ENCODE assay signal across 26 cellular contexts in the genomic region with DNA sequence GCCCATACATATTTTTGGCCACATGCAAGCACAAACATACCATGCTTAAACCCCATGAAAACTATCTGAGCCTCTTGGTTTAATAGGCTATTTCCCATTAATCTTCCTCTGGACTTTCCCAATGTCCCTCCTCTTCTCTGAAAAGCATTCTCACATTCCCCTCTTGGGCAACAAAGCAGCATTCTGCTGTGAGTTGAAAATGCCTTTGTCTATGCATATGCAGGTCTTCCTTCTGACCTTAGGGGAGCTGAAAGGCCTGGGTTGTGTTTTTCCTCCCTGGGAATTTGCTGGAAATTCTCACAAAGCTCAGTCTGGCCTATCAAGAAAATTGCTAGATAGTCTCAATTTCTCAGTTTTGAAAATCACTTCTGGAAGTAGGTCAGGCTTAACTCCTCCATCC. TPM values are rescaled to one million over a fixed set of nuclear protein-coding genes. Genes with fewer than 3 reads are reported as not detected.
"Had no signal": no experiment of that assay in that cellular context is flagged by ENCODE, and none has a peak within 500 bp of the region (broad histone marks: within the 10 kb centered on the region; RNA-seq: fewer than 3 reads in every experiment).

No MANE protein-coding gene starts in this region.

- H3K9me3 ChIP-seq: esophagus muscularis mucosa, gastroesophageal sphincter, left ventricle myocardium inferior, mucosa of descending colon, ovary, suprapubic skin, thyroid gland had no signal

- H3K27ac Mint-ChIP-seq: dendritic cell treated with granulocyte-macrophage colony-stimulating factor and Interleukin-4, amounts not matched to agents 40 ng/mL and 50 ng/mL, for 4 days; effector memory CD8-positive, alpha-beta T cell; naive thymus-derived CD8-positive, alpha-beta T cell; progenitor cell of endocrine pancreas; stimulated activated effector memory CD8-positive, alpha-beta T cell treated with anti-CD3 and anti-CD28 coated beads, Interleukin-12 subunit alpha, Interleukin-12 subunit beta, amount 100 ng/mL, for 72 hours; type B pancreatic cell had no signal

- H3K27me3 ChIP-seq: gastroesophageal sphincter, ovary, suprapubic skin, thyroid gland had no signal

- ATAC-seq: effector memory CD8-positive, alpha-beta T cell; gastroesophageal sphincter; left cardiac atrium; mucosa of descending colon; naive thymus-derived CD8-positive, alpha-beta T cell; right cardiac atrium; stimulated activated effector memory CD8-positive, alpha-beta T cell treated with anti-CD3 and anti-CD28 coated beads, Interleukin-12 subunit alpha, Interleukin-12 subunit beta, amount 100 ng/mL, for 72 hours; stimulated activated naive CD8-positive, alpha-beta T cell treated with anti-CD3 and anti-CD28 coated beads, Interleukin-15, Interleukin-2, amounts not matched to agents 100 U/mL and 50 U/mL, for 24 hours had no signal

- DNase-seq: effector memory CD8-positive, alpha-beta T cell; kidney; left cardiac atrium; left ventricle myocardium inferior; mucosa of descending colon; naive thymus-derived CD8-positive, alpha-beta T cell; nucleus accumbens; ovary; right cardiac atrium; small intestine; stimulated activated CD4-positive, alpha-beta T cell treated with anti-CD3 and anti-CD28 coated beads, Interleukin-12 subunit alpha, Interleukin-12 subunit beta, amount 100 ng/mL, for 4 hours; stimulated activated CD4-positive, alpha-beta T cell treated with anti-CD3 and anti-CD28 coated beads, Interleukin-2, amount 100 ng/mL, for 48 hours; stimulated activated CD8-positive, alpha-beta memory T cell treated with anti-CD3 and anti-CD28 coated beads, Interleukin-4, amount 100 ng/mL, for 48 hours; stimulated activated naive CD8-positive, alpha-beta T cell treated with anti-CD3 and anti-CD28 coated beads, Interleukin-15, Interleukin-2, amounts not matched to agents 100 U/mL and 50 U/mL, for 24 hours; thyroid gland had no signal

- H3K36me3 Mint-ChIP-seq: naive thymus-derived CD8-positive, alpha-beta T cell; stimulated activated effector memory CD8-positive, alpha-beta T cell treated with anti-CD3 and anti-CD28 coated beads, Interleukin-12 subunit alpha, Interleukin-12 subunit beta, amount 100 ng/mL, for 72 hours; type B pancreatic cell had no signal

- H3K27ac ChIP-seq: epithelial cell of prostate, esophagus muscularis mucosa, gastroesophageal sphincter, left ventricle myocardium inferior, ovary, suprapubic skin, thyroid gland had no signal

- H3K4me1 Mint-ChIP-seq: stimulated activated effector memory CD8-positive, alpha-beta T cell treated with anti-CD3 and anti-CD28 coated beads, Interleukin-12 subunit alpha, Interleukin-12 subunit beta, amount 100 ng/mL, for 72 hours had no signal

- H3K9me3 Mint-ChIP-seq: dendritic cell treated with granulocyte-macrophage colony-stimulating factor and Interleukin-4, amounts not matched to agents 40 ng/mL and 50 ng/mL, for 4 days; effector memory CD8-positive, alpha-beta T cell; naive thymus-derived CD8-positive, alpha-beta T cell; stimulated activated effector memory CD8-positive, alpha-beta T cell treated with anti-CD3 and anti-CD28 coated beads, Interleukin-12 subunit alpha, Interleukin-12 subunit beta, amount 100 ng/mL, for 72 hours had no signal

- H3K4me3 ChIP-seq: esophagus muscularis mucosa, gastroesophageal sphincter, left ventricle myocardium inferior, lung, mucosa of descending colon, ovary, suprapubic skin, thyroid gland had no signal

- H3K4me1 ChIP-seq: esophagus muscularis mucosa, gastroesophageal sphincter, left ventricle myocardium inferior, suprapubic skin, thyroid gland had no signal

- H3K4me3 Mint-ChIP-seq: dendritic cell treated with granulocyte-macrophage colony-stimulating factor and Interleukin-4, amounts not matched to agents 40 ng/mL and 50 ng/mL, for 4 days; effector memory CD8-positive, alpha-beta T cell; naive thymus-derived CD8-positive, alpha-beta T cell; stimulated activated effector memory CD8-positive, alpha-beta T cell treated with anti-CD3 and anti-CD28 coated beads, Interleukin-12 subunit alpha, Interleukin-12 subunit beta, amount 100 ng/mL, for 72 hours; type B pancreatic cell had no signal

- H3K27me3 Mint-ChIP-seq: effector memory CD8-positive, alpha-beta T cell; naive thymus-derived CD8-positive, alpha-beta T cell; progenitor cell of endocrine pancreas; type B pancreatic cell had no signal

- H3K36me3 ChIP-seq: esophagus muscularis mucosa, gastroesophageal sphincter, left ventricle myocardium inferior, ovary, suprapubic skin, thyroid gland had no signal

RNA-seq across cellular contexts. Expression of a gene that starts 4.2 kb away (rescaled TPM):
- total RNA-seq: fibroblast of villous mesenchyme, progenitor cell of endocrine pancreas had no signal
- polyA plus RNA-seq: neural cell had no signal
